ENCODE assay signal across 22 cellular contexts in the genomic region with DNA sequence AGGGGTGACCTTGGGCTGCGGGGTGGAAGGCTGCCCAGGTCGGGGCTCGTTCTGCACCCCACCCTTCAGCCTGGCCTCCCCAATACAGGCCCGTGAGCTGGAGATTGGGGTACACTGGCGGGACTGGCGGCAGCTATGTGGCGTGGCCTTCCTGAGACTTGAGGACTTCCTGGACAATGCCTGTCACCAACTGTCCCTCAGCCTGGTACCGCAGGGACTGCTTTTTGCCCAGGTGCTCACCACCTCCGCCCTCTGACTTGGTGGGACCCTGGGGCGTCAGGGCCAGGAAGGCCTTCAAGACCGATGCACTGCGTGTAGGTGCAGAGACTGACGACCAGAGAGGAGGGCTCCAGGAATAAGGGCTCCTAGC.
"Had no signal": no experiment of that assay in that cellular context is flagged by ENCODE, and none has a peak within 500 bp of the region (broad histone marks: within the 10 kb centered on the region; RNA-seq: fewer than 3 reads in every experiment).

No MANE protein-coding gene starts in this region.

- H3K9me3 Mint-ChIP-seq: activated naive CD4-positive, alpha-beta T cell treated with anti-CD3 and anti-CD28 coated beads, Interleukin-2, amount 50 U/mL, for 72 hours; activated T-helper 1 cell treated with anti-CD3 and anti-CD28 coated beads, Interleukin-12 subunit alpha, Interleukin-12 subunit beta, Interleukin-2, Interleukin-4 antibody, amounts not matched to agents 30 ng/mL and 10 ng/mL and 1 ng/mL, durations not matched to agents 14 hours and 24 hours and 36 hours; stimulated activated effector memory CD8-positive, alpha-beta T cell treated with anti-CD3 and anti-CD28 coated beads, Interleukin-12 subunit alpha, Interleukin-12 subunit beta, amount 100 ng/mL, for 72 hours; stimulated activated naive CD8-positive, alpha-beta T cell treated with anti-CD3 and anti-CD28 coated beads, Interleukin-15, amount 100 ng/mL, for 72 hours had no signal

- H3K36me3 Mint-ChIP-seq: activated naive CD4-positive, alpha-beta T cell treated with anti-CD3 and anti-CD28 coated beads, Interleukin-2, amount 50 U/mL, for 72 hours; stimulated activated effector memory CD8-positive, alpha-beta T cell treated with anti-CD3 and anti-CD28 coated beads, Interleukin-12 subunit alpha, Interleukin-12 subunit beta, amount 100 ng/mL, for 72 hours had no signal

- H3K4me3 ChIP-seq: lower lobe of right lung, mucosa of descending colon, tibial nerve had no signal

- H3K27me3 Mint-ChIP-seq: progenitor cell of endocrine pancreas; stimulated activated naive CD8-positive, alpha-beta T cell treated with anti-CD3 and anti-CD28 coated beads, Interleukin-15, amount 100 ng/mL, for 72 hours had no signal

- H3K9me3 ChIP-seq: lower lobe of right lung, mucosa of descending colon, tibial nerve had no signal

- H3K4me1 ChIP-seq: lower lobe of right lung, tibial nerve had no signal

- H3K27me3 ChIP-seq: tibial nerve had no signal

- ATAC-seq: activated CD8-positive, alpha-beta T cell treated with anti-CD3 and anti-CD28 coated beads, Interleukin-2, amount 10 ng/mL, durations not matched to agents 7 days and 5 days; left colon; stimulated activated naive CD8-positive, alpha-beta T cell treated with anti-CD3 and anti-CD28 coated beads, Interleukin-15, amount 100 ng/mL, for 72 hours had no signal

- H3K27ac ChIP-seq: lower lobe of right lung, tibial nerve had no signal

- H3K4me1 Mint-ChIP-seq: stimulated activated effector memory CD8-positive, alpha-beta T cell treated with anti-CD3 and anti-CD28 coated beads, Interleukin-12 subunit alpha, Interleukin-12 subunit beta, amount 100 ng/mL, for 72 hours; stimulated activated naive CD8-positive, alpha-beta T cell treated with anti-CD3 and anti-CD28 coated beads, Interleukin-15, amount 100 ng/mL, for 72 hours had no signal

- H3K4me3 Mint-ChIP-seq: activated CD8-positive, alpha-beta T cell treated with anti-CD3 and anti-CD28 coated beads, Interleukin-2, amount 10 ng/mL, durations not matched to agents 7 days and 5 days; activated T-helper 1 cell treated with anti-CD3 and anti-CD28 coated beads, Interleukin-12 subunit alpha, Interleukin-12 subunit beta, Interleukin-2, Interleukin-4 antibody, amounts not matched to agents 30 ng/mL and 10 ng/mL and 1 ng/mL, durations not matched to agents 14 hours and 24 hours and 36 hours; stimulated activated effector memory CD8-positive, alpha-beta T cell treated with anti-CD3 and anti-CD28 coated beads, Interleukin-12 subunit alpha, Interleukin-12 subunit beta, amount 100 ng/mL, for 72 hours; stimulated activated naive CD8-positive, alpha-beta T cell treated with anti-CD3 and anti-CD28 coated beads, Interleukin-15, amount 100 ng/mL, for 72 hours had no signal

- H3K27ac Mint-ChIP-seq: activated CD8-positive, alpha-beta T cell treated with anti-CD3 and anti-CD28 coated beads, Interleukin-2, amount 10 ng/mL, durations not matched to agents 7 days and 5 days; activated naive CD4-positive, alpha-beta T cell treated with anti-CD3 and anti-CD28 coated beads, Interleukin-2, amount 50 U/mL, for 72 hours; activated T-helper 1 cell treated with anti-CD3 and anti-CD28 coated beads, Interleukin-12 subunit alpha, Interleukin-12 subunit beta, Interleukin-2, Interleukin-4 antibody, amounts not matched to agents 30 ng/mL and 10 ng/mL and 1 ng/mL, durations not matched to agents 14 hours and 24 hours and 36 hours; progenitor cell of endocrine pancreas; stimulated activated effector memory CD8-positive, alpha-beta T cell treated with anti-CD3 and anti-CD28 coated beads, Interleukin-12 subunit alpha, Interleukin-12 subunit beta, amount 100 ng/mL, for 72 hours had no signal

- DNase-seq: activated CD4-positive, alpha-beta T cell treated with anti-CD3 and anti-CD28 coated beads for 1 hour; activated CD4-positive, alpha-beta T cell treated with anti-CD3 and anti-CD28 coated beads, Interleukin-2, amount 50 U/mL, for 1 hour; activated CD8-positive, alpha-beta T cell treated with anti-CD3 and anti-CD28 coated beads, Interleukin-2, amount 10 ng/mL, durations not matched to agents 7 days and 5 days; activated gamma-delta T cell; amniotic stem cell; cerebellar nuclear complex; effector CD4-positive, alpha-beta T cell; hippocampal formation; mesendoderm; occipital lobe; small intestine; stimulated activated CD4-positive, alpha-beta T cell treated with anti-CD3 and anti-CD28 coated beads, Interleukin-2, amount 100 ng/mL, for 24 hours; stimulated activated naive CD8-positive, alpha-beta T cell treated with anti-CD3 and anti-CD28 coated beads, Interleukin-15, amount 100 ng/mL, for 72 hours; T-helper 9 cell had no signal
